In genomic region chr2:52859065-52859464, GRCh38 we compare ENCODE assay signal across 36 cellular contexts.
"Had no signal": no experiment of that assay in that cellular context is flagged by ENCODE, and none has a peak within 500 bp of the region (broad histone marks: within the 10 kb centered on the region; RNA-seq: fewer than 3 reads in every experiment).

No MANE protein-coding gene starts in this region.

- DNase-seq: activated B cell treated with CpG ODN at 0.5 μM for 24 hours; activated CD4-positive, alpha-beta memory T cell treated with anti-CD3 and anti-CD28 coated beads for 36 hours; activated CD4-positive, alpha-beta T cell treated with anti-CD3 and anti-CD28 coated beads for 4 hours; activated CD4-positive, alpha-beta T cell treated with anti-CD3 and anti-CD28 coated beads, Interleukin-2, amount 10 ng/mL, durations not matched to agents 24 days and 14 days; activated CD4-positive, alpha-beta T cell treated with anti-CD3 and anti-CD28 coated beads, Interleukin-2, amount 50 U/mL, for 1 hour; activated CD4-positive, alpha-beta T cell treated with anti-CD3 and anti-CD28 coated beads, Interleukin-2, amount 50 U/mL, for 4 hours; activated CD4-positive, CD25-positive, alpha-beta regulatory T cell treated with anti-CD3 and anti-CD28 coated beads, Interleukin-2, amount 50 U/mL, for 72 hours; activated CD8-positive, alpha-beta memory T cell treated with anti-CD3 and anti-CD28 coated beads, Interleukin-2, amount 50 U/mL, for 4 hours; activated CD8-positive, alpha-beta T cell treated with anti-CD3 and anti-CD28 coated beads for 36 hours; activated effector memory CD4-positive, alpha-beta T cell treated with anti-CD3 and anti-CD28 coated beads, Interleukin-2, amount 50 U/mL, for 16 hours; activated gamma-delta T cell treated with Interleukin-2 at 50 U/mL for 16 hours; activated naive CD4-positive, alpha-beta T cell; activated naive CD4-positive, alpha-beta T cell treated with anti-CD3 and anti-CD28 coated beads for 36 hours; activated naive CD4-positive, alpha-beta T cell treated with anti-CD3 and anti-CD28 coated beads, Interleukin-2, amount 50 U/mL, for 16 hours; activated naive CD8-positive, alpha-beta T cell treated with anti-CD3 and anti-CD28 coated beads for 36 hours; activated T-cell treated with anti-CD3 and anti-CD28 coated beads for 4 hours; activated T-cell treated with anti-CD3 and anti-CD28 coated beads, Interleukin-2, amount 50 U/mL, for 1 hour; activated T-cell treated with anti-CD3 and anti-CD28 coated beads, Interleukin-2, amount 50 U/mL, for 4 hours; activated T-cell treated with anti-CD3 and anti-CD28 coated beads, Interleukin-2, amount 50 U/mL, for 72 hours; adrenal gland; amniotic stem cell; aorta; central memory CD4-positive, alpha-beta T cell; T-helper 1 cell; T-helper 2 cell; T-helper 9 cell had no signal

- H3K9me3 ChIP-seq: adrenal gland had no signal

- ATAC-seq: activated CD8-positive, alpha-beta T cell treated with anti-CD3 and anti-CD28 coated beads for 36 hours; activated naive CD4-positive, alpha-beta T cell treated with anti-CD3 and anti-CD28 coated beads, Interleukin-2, amount 50 U/mL, for 72 hours; activated T-cell treated with anti-CD3 and anti-CD28 coated beads, Interleukin-2, amount 50 U/mL, for 4 hours; activated T-cell treated with anti-CD3 and anti-CD28 coated beads, Interleukin-2, amount 50 U/mL, for 72 hours; activated T-helper 17 cell treated with anti-CD3 and anti-CD28 coated beads, Interleukin-2, amount 50 U/mL, for 72 hours had no signal

- H3K27ac ChIP-seq: adrenal gland, cardiac muscle cell, VCaP had no signal

- H3K27ac Mint-ChIP-seq: activated B cell treated with CpG ODN at 0.5 μM for 24 hours; activated CD4-positive, alpha-beta memory T cell treated with anti-CD3 and anti-CD28 coated beads for 36 hours; activated CD4-positive, alpha-beta T cell treated with anti-CD3 and anti-CD28 coated beads, Interleukin-2, amount 10 ng/mL, durations not matched to agents 24 days and 14 days; activated CD8-positive, alpha-beta T cell treated with anti-CD3 and anti-CD28 coated beads for 36 hours; activated naive CD4-positive, alpha-beta T cell treated with anti-CD3 and anti-CD28 coated beads for 36 hours; activated naive CD4-positive, alpha-beta T cell treated with anti-CD3 and anti-CD28 coated beads, Interleukin-2, amount 50 U/mL, for 72 hours; activated naive CD8-positive, alpha-beta T cell treated with anti-CD3 and anti-CD28 coated beads for 36 hours; activated T-cell treated with anti-CD3 and anti-CD28 coated beads, Interleukin-2, amount 50 U/mL, for 72 hours; activated T-helper 1 cell treated with anti-CD3 and anti-CD28 coated beads, Interleukin-12 subunit alpha, Interleukin-12 subunit beta, Interleukin-2, Interleukin-4 antibody, amounts not matched to agents 30 ng/mL and 10 ng/mL and 1 ng/mL, durations not matched to agents 14 hours and 24 hours and 36 hours; activated T-helper 17 cell treated with anti-CD3 and anti-CD28 coated beads, Interleukin-2, amount 50 U/mL, for 72 hours; brain; T-helper 1 cell treated with Interleukin-12 subunit alpha and Interleukin-12 subunit beta and Interleukin-4 antibody, amounts not matched to agents 30 μg/mL and 1 μg/mL, for 36 hours; T-helper 2 cell treated with Interferon-gamma antibody and Interleukin-4, amounts not matched to agents 5 μg/mL and 100 μg/mL, for 36 hours had no signal

- H3K27me3 ChIP-seq: adrenal gland, cardiac muscle cell had no signal

- H3K27me3 Mint-ChIP-seq: activated B cell treated with CpG ODN at 0.5 μM for 24 hours; activated CD4-positive, alpha-beta memory T cell treated with anti-CD3 and anti-CD28 coated beads for 36 hours; activated CD4-positive, alpha-beta T cell treated with anti-CD3 and anti-CD28 coated beads, Interleukin-2, amount 10 ng/mL, durations not matched to agents 24 days and 14 days; activated CD8-positive, alpha-beta T cell treated with anti-CD3 and anti-CD28 coated beads for 36 hours; activated naive CD8-positive, alpha-beta T cell treated with anti-CD3 and anti-CD28 coated beads for 36 hours; activated T-helper 17 cell treated with anti-CD3 and anti-CD28 coated beads, Interleukin-2, amount 50 U/mL, for 72 hours; brain had no signal

- H3K4me1 ChIP-seq: adrenal gland had no signal

- H3K36me3 ChIP-seq: adrenal gland, cardiac muscle cell had no signal

- H3K4me3 Mint-ChIP-seq: activated B cell treated with CpG ODN at 0.5 μM for 24 hours; activated CD4-positive, alpha-beta memory T cell treated with anti-CD3 and anti-CD28 coated beads for 36 hours; activated CD4-positive, alpha-beta T cell treated with anti-CD3 and anti-CD28 coated beads, Interleukin-2, amount 10 ng/mL, durations not matched to agents 24 days and 14 days; activated CD8-positive, alpha-beta T cell treated with anti-CD3 and anti-CD28 coated beads for 36 hours; activated naive CD4-positive, alpha-beta T cell treated with anti-CD3 and anti-CD28 coated beads for 36 hours; activated naive CD8-positive, alpha-beta T cell treated with anti-CD3 and anti-CD28 coated beads for 36 hours; activated T-cell treated with anti-CD3 and anti-CD28 coated beads, Interleukin-2, amount 50 U/mL, for 4 hours; activated T-cell treated with anti-CD3 and anti-CD28 coated beads, Interleukin-2, amount 50 U/mL, for 72 hours; activated T-helper 1 cell treated with anti-CD3 and anti-CD28 coated beads, Interleukin-12 subunit alpha, Interleukin-12 subunit beta, Interleukin-2, Interleukin-4 antibody, amounts not matched to agents 30 ng/mL and 10 ng/mL and 1 ng/mL, durations not matched to agents 14 hours and 24 hours and 36 hours; activated T-helper 17 cell treated with anti-CD3 and anti-CD28 coated beads, Interleukin-2, amount 50 U/mL, for 72 hours; brain; T-helper 1 cell treated with Interleukin-12 subunit alpha and Interleukin-12 subunit beta and Interleukin-4 antibody, amounts not matched to agents 30 μg/mL and 1 μg/mL, for 36 hours; T-helper 2 cell treated with Interferon-gamma antibody and Interleukin-4, amounts not matched to agents 5 μg/mL and 100 μg/mL, for 36 hours had no signal

- H3K4me1 Mint-ChIP-seq: activated B cell treated with CpG ODN at 0.5 μM for 24 hours; activated CD4-positive, alpha-beta T cell treated with anti-CD3 and anti-CD28 coated beads, Interleukin-2, amount 10 ng/mL, durations not matched to agents 24 days and 14 days; activated naive CD8-positive, alpha-beta T cell treated with anti-CD3 and anti-CD28 coated beads for 36 hours; activated T-helper 17 cell treated with anti-CD3 and anti-CD28 coated beads, Interleukin-2, amount 50 U/mL, for 72 hours; brain had no signal

- H3K4me3 ChIP-seq: adrenal gland, cardiac muscle cell had no signal

- H3K9me3 Mint-ChIP-seq: activated CD4-positive, alpha-beta memory T cell treated with anti-CD3 and anti-CD28 coated beads for 36 hours; activated CD4-positive, alpha-beta T cell treated with anti-CD3 and anti-CD28 coated beads, Interleukin-2, amount 10 ng/mL, durations not matched to agents 24 days and 14 days; activated CD8-positive, alpha-beta T cell treated with anti-CD3 and anti-CD28 coated beads for 36 hours; activated naive CD8-positive, alpha-beta T cell treated with anti-CD3 and anti-CD28 coated beads for 36 hours; activated T-cell treated with anti-CD3 and anti-CD28 coated beads, Interleukin-2, amount 50 U/mL, for 4 hours; activated T-cell treated with anti-CD3 and anti-CD28 coated beads, Interleukin-2, amount 50 U/mL, for 72 hours; activated T-helper 1 cell treated with anti-CD3 and anti-CD28 coated beads, Interleukin-12 subunit alpha, Interleukin-12 subunit beta, Interleukin-2, Interleukin-4 antibody, amounts not matched to agents 30 ng/mL and 10 ng/mL and 1 ng/mL, durations not matched to agents 14 hours and 24 hours and 36 hours; activated T-helper 17 cell treated with anti-CD3 and anti-CD28 coated beads, Interleukin-2, amount 50 U/mL, for 72 hours; brain; T-helper 1 cell treated with Interleukin-12 subunit alpha and Interleukin-12 subunit beta and Interleukin-4 antibody, amounts not matched to agents 30 μg/mL and 1 μg/mL, for 36 hours had no signal

- H3K36me3 Mint-ChIP-seq: activated CD4-positive, alpha-beta memory T cell treated with anti-CD3 and anti-CD28 coated beads for 36 hours; activated naive CD4-positive, alpha-beta T cell treated with anti-CD3 and anti-CD28 coated beads, Interleukin-2, amount 50 U/mL, for 72 hours; activated naive CD8-positive, alpha-beta T cell treated with anti-CD3 and anti-CD28 coated beads for 36 hours; brain had no signal

- FAIRE-seq: bronchial epithelial cell, TTC549 had no signal
